2 cellular contexts compared by ENCODE assay signal in genomic region chr19:4357921-4358326, GRCh38.
TF ChIP-seq lines count a peak whose summit lies in the region.

No MANE protein-coding gene starts in this region.

TF ChIP-seq in SK-N-SH, 30 proteins besides CTCF, POLR2A, EP300 and RAD21 (continued from another document):
- TF ChIP-seq MEF2A (IDR thresholded peaks at IDR 0.05; ENCODE audit: borderline replicate concordance, low read depth) (no peak), REST (IDR thresholded peaks at IDR 0.05; ENCODE audit: low read depth, low read length) (no peak)

TF ChIP-seq in SK-N-SH treated with all-trans-retinoic acid at 6 μM for 48 hours, 23 proteins besides CTCF, POLR2A, EP300 and RAD21 (continued from another document):
- TF ChIP-seq ZNF565 (CRISPR knock-in tag; conservative IDR thresholded peaks at IDR 0.05; ENCODE audit: low read depth) (no peak), ISL1 (CRISPR knock-in tag; IDR thresholded peaks at IDR 0.05) (no peak), TOX (CRISPR knock-in tag; IDR thresholded peaks at IDR 0.05; ENCODE audit: borderline replicate concordance) (no peak), POU6F1 (CRISPR knock-in tag; IDR thresholded peaks at IDR 0.05; ENCODE audit: borderline replicate concordance, low read depth) (no peak)
